In the genomic region with DNA sequence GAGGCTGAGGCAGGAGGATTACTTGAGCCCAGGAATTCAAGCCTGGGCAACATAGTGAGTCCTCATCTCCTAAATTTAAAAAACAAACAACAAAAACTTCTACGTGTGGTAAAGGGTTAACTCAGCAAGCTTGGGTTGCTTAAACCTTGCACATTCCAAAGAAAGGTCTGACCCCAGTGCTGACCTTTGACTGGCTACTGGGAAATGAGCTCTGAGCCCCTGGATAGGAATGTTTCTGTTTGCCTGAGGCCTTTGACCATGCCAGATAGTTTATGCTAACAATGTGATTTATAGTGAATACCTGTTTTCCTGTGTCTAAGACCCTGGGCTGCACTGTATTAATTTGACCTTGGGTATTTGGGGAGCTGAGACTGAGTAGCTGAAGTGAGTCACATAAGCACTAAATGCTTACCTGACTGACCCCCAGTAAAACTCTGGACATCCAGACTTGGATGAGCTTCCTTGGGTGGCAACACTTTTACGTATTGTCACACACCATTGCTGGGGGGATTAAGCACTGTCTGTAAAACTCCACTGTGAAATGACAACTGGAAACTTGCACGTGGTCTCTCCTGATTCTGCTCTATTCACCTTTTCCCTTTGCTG, we compare ENCODE assay signal across 1 cellular context.
TF ChIP-seq lines count a peak whose summit lies in the region.

No MANE protein-coding gene starts in this region.

TF ChIP-seq in HepG2, 621 proteins besides CTCF, POLR2A, EP300 and RAD21 (continued from another document and continues in another):
- TF ChIP-seq ZNF232 (CRISPR knock-in tag; IDR thresholded peaks at IDR 0.05; ENCODE audit: borderline replicate concordance): peak; percentile 73
- TF ChIP-seq, protein P1, sequence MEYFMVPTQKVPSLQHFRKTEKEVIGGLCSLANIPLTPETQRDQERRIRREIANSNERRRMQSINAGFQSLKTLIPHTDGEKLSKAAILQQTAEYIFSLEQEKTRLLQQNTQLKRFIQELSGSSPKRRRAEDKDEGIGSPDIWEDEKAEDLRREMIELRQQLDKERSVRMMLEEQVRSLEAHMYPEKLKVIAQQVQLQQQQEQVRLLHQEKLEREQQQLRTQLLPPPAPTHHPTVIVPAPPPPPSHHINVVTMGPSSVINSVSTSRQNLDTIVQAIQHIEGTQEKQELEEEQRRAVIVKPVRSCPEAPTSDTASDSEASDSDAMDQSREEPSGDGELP (IDR thresholded peaks at IDR 0.05; ENCODE audit: borderline replicate concordance, low read depth): peak; percentile 54; the same call in 1 of the 2 replicates
- 0 out of 2 replicates have a peak, but pooled peaks have one; percentile 24 for TF ChIP-seq HIVEP1 (CRISPR knock-in tag; IDR thresholded peaks at IDR 0.05)
- TF ChIP-seq IKZF1 (IDR thresholded peaks at IDR 0.05): no peak
- TF ChIP-seq ZNF235 (CRISPR knock-in tag; IDR thresholded peaks at IDR 0.05; ENCODE audit: borderline replicate concordance): no peak
- TF ChIP-seq SIN3A (IDR thresholded peaks at IDR 0.05; ENCODE audit: borderline replicate concordance, low read depth, low read length): 0 out of 2 replicates have a peak, but pooled peaks have one; percentile 64
- peak; percentile 100 for TF ChIP-seq GFI1 (CRISPR knock-in tag; IDR thresholded peaks at IDR 0.05; ENCODE audit: borderline replicate concordance)
- TF ChIP-seq ETV6 (CRISPR knock-in tag; conservative IDR thresholded peaks at IDR 0.05): no peak
- TF ChIP-seq ZNF775 (CRISPR knock-in tag; IDR thresholded peaks at IDR 0.05; ENCODE audit: borderline replicate concordance): no peak
- TF ChIP-seq MYNN (CRISPR knock-in tag; IDR thresholded peaks at IDR 0.05; ENCODE audit: low read depth): no peak
- TF ChIP-seq ZNF737 (CRISPR knock-in tag; IDR thresholded peaks at IDR 0.05; ENCODE audit: borderline replicate concordance): no peak
- TF ChIP-seq POLR2AphosphoS5 (IDR thresholded peaks at IDR 0.05; ENCODE audit: low read depth, low read length): no peak
- no peak for TF ChIP-seq ZNF256 (CRISPR knock-in tag; conservative IDR thresholded peaks at IDR 0.05)
- TF ChIP-seq ZNF501 (CRISPR knock-in tag; IDR thresholded peaks at IDR 0.05): 0 out of 2 replicates have a peak, but pooled peaks have one; percentile 37
- TF ChIP-seq MIER2 (CRISPR knock-in tag; IDR thresholded peaks at IDR 0.05): peak; percentile 72
- 0 out of 2 replicates have a peak, but pooled peaks have one; percentile 47 for TF ChIP-seq ZNF564 (CRISPR knock-in tag; IDR thresholded peaks at IDR 0.05)
- no peak for TF ChIP-seq SATB2 (CRISPR knock-in tag; IDR thresholded peaks at IDR 0.05)
- TF ChIP-seq, protein P2, sequence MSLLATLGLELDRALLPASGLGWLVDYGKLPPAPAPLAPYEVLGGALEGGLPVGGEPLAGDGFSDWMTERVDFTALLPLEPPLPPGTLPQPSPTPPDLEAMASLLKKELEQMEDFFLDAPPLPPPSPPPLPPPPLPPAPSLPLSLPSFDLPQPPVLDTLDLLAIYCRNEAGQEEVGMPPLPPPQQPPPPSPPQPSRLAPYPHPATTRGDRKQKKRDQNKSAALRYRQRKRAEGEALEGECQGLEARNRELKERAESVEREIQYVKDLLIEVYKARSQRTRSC (CRISPR knock-in tag; IDR thresholded peaks at IDR 0.05; ENCODE audit: low read depth): no peak
- TF ChIP-seq, protein P3, sequence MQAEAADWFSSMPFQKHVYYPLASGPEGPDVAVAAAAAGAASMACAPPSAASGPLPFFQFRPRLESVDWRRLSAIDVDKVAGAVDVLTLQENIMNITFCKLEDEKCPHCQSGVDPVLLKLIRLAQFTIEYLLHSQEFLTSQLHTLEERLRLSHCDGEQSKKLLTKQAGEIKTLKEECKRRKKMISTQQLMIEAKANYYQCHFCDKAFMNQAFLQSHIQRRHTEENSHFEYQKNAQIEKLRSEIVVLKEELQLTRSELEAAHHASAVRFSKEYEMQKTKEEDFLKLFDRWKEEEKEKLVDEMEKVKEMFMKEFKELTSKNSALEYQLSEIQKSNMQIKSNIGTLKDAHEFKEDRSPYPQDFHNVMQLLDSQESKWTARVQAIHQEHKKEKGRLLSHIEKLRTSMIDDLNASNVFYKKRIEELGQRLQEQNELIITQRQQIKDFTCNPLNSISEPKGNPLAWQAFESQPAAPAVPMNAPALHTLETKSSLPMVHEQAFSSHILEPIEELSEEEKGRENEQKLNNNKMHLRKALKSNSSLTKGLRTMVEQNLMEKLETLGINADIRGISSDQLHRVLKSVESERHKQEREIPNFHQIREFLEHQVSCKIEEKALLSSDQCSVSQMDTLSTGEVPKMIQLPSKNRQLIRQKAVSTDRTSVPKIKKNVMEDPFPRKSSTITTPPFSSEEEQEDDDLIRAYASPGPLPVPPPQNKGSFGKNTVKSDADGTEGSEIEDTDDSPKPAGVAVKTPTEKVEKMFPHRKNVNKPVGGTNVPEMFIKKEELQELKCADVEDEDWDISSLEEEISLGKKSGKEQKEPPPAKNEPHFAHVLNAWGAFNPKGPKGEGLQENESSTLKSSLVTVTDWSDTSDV (CRISPR knock-in tag; IDR thresholded peaks at IDR 0.05): no peak
- no peak for TF ChIP-seq HCFC1 (IDR thresholded peaks at IDR 0.05; ENCODE audit: low read depth, low read length)
- peak; percentile 38; the same call in 1 of the 2 replicates for TF ChIP-seq SPEN (CRISPR knock-in tag; IDR thresholded peaks at IDR 0.05; ENCODE audit: low read depth)
- no peak for TF ChIP-seq PHB2 (IDR thresholded peaks at IDR 0.05; ENCODE audit: partially characterized antibody)
- TF ChIP-seq, protein P4, sequence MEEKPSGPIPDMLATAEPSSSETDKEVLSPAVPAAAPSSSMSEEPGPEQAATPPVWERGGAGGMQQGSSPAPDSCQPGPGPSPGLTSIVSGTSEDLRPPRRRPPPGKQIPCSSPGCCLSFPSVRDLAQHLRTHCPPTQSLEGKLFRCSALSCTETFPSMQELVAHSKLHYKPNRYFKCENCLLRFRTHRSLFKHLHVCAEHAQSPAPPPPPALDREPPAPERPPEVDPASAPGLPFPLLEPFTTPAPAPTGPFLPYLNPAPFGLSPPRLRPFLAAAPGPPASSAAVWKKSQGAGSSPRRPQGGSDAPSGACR (CRISPR knock-in tag; IDR thresholded peaks at IDR 0.05): peak; percentile 70; the same call in 1 of the 2 replicates
- no peak for TF ChIP-seq RFX5 (IDR thresholded peaks at IDR 0.05; ENCODE audit: low read depth, low read length)
- no peak for TF ChIP-seq ZFAT (CRISPR knock-in tag; conservative IDR thresholded peaks at IDR 0.05)
- no peak for TF ChIP-seq ZNF496 (CRISPR knock-in tag; IDR thresholded peaks at IDR 0.05; ENCODE audit: insufficient replicate concordance)
- no peak for TF ChIP-seq NFRKB (IDR thresholded peaks at IDR 0.05)
- TF ChIP-seq ZNF746 (CRISPR knock-in tag; IDR thresholded peaks at IDR 0.05): no peak
- TF ChIP-seq, protein P5, sequence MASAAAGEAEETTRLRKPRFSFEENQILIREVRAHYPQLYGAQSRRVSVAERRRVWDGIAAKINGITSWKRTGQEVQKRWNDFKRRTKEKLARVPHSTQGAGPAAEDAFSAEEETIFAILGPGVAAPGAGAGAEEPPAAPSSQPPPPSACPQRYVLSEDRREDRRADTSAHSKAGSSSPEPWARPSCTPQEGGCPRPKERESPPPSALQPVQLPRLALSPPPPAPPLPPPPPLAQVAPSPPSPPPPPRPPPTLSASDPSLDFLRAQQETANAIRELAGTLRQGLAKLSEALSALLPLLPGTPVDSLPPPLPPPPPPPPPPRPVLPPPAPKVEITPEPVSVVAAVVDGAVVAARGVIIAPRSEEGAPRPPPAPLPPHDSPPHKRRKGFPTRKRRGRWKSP (CRISPR knock-in tag; IDR thresholded peaks at IDR 0.05): peak; percentile 77; the same call in 1 of the 2 replicates
- TF ChIP-seq SMARCC2 (IDR thresholded peaks at IDR 0.05): no peak
- peak; percentile 15; the same call in 1 of the 2 replicates for TF ChIP-seq HHEX (CRISPR knock-in tag; IDR thresholded peaks at IDR 0.05)
- peak; percentile 82 for TF ChIP-seq SKI (IDR thresholded peaks at IDR 0.05; ENCODE audit: partially characterized antibody)
- TF ChIP-seq ZKSCAN5 (CRISPR knock-in tag; IDR thresholded peaks at IDR 0.05): no peak
- no peak for TF ChIP-seq PRPF4 (IDR thresholded peaks at IDR 0.05; ENCODE audit: low read depth, low read length, poor library complexity, severe bottlenecking)
- peak; percentile 78; the same call in 1 of the 2 replicates for TF ChIP-seq NCOA1 (CRISPR knock-in tag; IDR thresholded peaks at IDR 0.05)
- TF ChIP-seq, protein P6, sequence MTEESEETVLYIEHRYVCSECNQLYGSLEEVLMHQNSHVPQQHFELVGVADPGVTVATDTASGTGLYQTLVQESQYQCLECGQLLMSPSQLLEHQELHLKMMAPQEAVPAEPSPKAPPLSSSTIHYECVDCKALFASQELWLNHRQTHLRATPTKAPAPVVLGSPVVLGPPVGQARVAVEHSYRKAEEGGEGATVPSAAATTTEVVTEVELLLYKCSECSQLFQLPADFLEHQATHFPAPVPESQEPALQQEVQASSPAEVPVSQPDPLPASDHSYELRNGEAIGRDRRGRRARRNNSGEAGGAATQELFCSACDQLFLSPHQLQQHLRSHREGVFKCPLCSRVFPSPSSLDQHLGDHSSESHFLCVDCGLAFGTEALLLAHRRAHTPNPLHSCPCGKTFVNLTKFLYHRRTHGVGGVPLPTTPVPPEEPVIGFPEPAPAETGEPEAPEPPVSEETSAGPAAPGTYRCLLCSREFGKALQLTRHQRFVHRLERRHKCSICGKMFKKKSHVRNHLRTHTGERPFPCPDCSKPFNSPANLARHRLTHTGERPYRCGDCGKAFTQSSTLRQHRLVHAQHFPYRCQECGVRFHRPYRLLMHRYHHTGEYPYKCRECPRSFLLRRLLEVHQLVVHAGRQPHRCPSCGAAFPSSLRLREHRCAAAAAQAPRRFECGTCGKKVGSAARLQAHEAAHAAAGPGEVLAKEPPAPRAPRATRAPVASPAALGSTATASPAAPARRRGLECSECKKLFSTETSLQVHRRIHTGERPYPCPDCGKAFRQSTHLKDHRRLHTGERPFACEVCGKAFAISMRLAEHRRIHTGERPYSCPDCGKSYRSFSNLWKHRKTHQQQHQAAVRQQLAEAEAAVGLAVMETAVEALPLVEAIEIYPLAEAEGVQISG (CRISPR knock-in tag; IDR thresholded peaks at IDR 0.05): peak; percentile 72
- TF ChIP-seq ZNF841 (CRISPR knock-in tag; IDR thresholded peaks at IDR 0.05; ENCODE audit: borderline replicate concordance): no peak
- peak; percentile 82 for TF ChIP-seq ERF (CRISPR knock-in tag; IDR thresholded peaks at IDR 0.05)
- no peak for TF ChIP-seq NRL (CRISPR knock-in tag; IDR thresholded peaks at IDR 0.05; ENCODE audit: borderline replicate concordance)
- TF ChIP-seq, protein P7, sequence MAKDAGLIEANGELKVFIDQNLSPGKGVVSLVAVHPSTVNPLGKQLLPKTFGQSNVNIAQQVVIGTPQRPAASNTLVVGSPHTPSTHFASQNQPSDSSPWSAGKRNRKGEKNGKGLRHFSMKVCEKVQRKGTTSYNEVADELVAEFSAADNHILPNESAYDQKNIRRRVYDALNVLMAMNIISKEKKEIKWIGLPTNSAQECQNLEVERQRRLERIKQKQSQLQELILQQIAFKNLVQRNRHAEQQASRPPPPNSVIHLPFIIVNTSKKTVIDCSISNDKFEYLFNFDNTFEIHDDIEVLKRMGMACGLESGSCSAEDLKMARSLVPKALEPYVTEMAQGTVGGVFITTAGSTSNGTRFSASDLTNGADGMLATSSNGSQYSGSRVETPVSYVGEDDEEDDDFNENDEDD (CRISPR knock-in tag; IDR thresholded peaks at IDR 0.05; ENCODE audit: borderline replicate concordance): no peak
- TF ChIP-seq ZNF629 (CRISPR knock-in tag; conservative IDR thresholded peaks at IDR 0.05): no peak
- no peak for TF ChIP-seq JUN (CRISPR knock-in tag; IDR thresholded peaks at IDR 0.05)
- peak; percentile 67; the same call in 1 of the 2 replicates for TF ChIP-seq CBX5 (CRISPR knock-in tag; IDR thresholded peaks at IDR 0.05; ENCODE audit: borderline replicate concordance)
- TF ChIP-seq, protein P8, sequence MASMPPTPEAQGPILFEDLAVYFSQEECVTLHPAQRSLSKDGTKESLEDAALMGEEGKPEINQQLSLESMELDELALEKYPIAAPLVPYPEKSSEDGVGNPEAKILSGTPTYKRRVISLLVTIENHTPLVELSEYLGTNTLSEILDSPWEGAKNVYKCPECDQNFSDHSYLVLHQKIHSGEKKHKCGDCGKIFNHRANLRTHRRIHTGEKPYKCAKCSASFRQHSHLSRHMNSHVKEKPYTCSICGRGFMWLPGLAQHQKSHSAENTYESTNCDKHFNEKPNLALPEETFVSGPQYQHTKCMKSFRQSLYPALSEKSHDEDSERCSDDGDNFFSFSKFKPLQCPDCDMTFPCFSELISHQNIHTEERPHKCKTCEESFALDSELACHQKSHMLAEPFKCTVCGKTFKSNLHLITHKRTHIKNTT (CRISPR knock-in tag; IDR thresholded peaks at IDR 0.05): no peak
- TF ChIP-seq, protein P9, sequence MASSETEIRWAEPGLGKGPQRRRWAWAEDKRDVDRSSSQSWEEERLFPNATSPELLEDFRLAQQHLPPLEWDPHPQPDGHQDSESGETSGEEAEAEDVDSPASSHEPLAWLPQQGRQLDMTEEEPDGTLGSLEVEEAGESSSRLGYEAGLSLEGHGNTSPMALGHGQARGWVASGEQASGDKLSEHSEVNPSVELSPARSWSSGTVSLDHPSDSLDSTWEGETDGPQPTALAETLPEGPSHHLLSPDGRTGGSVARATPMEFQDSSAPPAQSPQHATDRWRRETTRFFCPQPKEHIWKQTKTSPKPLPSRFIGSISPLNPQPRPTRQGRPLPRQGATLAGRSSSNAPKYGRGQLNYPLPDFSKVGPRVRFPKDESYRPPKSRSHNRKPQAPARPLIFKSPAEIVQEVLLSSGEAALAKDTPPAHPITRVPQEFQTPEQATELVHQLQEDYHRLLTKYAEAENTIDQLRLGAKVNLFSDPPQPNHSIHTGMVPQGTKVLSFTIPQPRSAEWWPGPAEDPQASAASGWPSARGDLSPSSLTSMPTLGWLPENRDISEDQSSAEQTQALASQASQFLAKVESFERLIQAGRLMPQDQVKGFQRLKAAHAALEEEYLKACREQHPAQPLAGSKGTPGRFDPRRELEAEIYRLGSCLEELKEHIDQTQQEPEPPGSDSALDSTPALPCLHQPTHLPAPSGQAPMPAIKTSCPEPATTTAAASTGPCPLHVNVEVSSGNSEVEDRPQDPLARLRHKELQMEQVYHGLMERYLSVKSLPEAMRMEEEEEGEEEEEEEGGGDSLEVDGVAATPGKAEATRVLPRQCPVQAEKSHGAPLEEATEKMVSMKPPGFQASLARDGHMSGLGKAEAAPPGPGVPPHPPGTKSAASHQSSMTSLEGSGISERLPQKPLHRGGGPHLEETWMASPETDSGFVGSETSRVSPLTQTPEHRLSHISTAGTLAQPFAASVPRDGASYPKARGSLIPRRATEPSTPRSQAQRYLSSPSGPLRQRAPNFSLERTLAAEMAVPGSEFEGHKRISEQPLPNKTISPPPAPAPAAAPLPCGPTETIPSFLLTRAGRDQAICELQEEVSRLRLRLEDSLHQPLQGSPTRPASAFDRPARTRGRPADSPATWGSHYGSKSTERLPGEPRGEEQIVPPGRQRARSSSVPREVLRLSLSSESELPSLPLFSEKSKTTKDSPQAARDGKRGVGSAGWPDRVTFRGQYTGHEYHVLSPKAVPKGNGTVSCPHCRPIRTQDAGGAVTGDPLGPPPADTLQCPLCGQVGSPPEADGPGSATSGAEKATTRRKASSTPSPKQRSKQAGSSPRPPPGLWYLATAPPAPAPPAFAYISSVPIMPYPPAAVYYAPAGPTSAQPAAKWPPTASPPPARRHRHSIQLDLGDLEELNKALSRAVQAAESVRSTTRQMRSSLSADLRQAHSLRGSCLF (CRISPR knock-in tag; IDR thresholded peaks at IDR 0.05; ENCODE audit: borderline replicate concordance): no peak
